13 cellular contexts compared by ENCODE assay signal in genomic region chr14:63752449-63753169, GRCh38. TPM values are rescaled to one million over a fixed set of nuclear protein-coding genes. Genes with fewer than 3 reads are reported as not detected.
DNase-seq lines count a peak whose midpoint lies in the region; ATAC-seq and TF ChIP-seq lines count a peak whose summit lies in the region.
"Had no signal": no experiment of that assay in that cellular context is flagged by ENCODE, and none has a peak within 500 bp of the region (broad histone marks: within the 10 kb centered on the region; RNA-seq: fewer than 3 reads in every experiment).

No MANE protein-coding gene starts in this region.

- POLR2A ChIA-PET in activated CD8-positive, alpha-beta T cell treated with anti-CD3 and anti-CD28 coated beads, Interleukin-2, amount 10 ng/mL, durations not matched to agents 7 days and 5 days (lab: Charles Lee), result no interaction called here

- DNase-seq in stimulated activated naive CD8-positive, alpha-beta T cell treated with anti-CD3 and anti-CD28 coated beads, Interleukin-15, Interleukin-2, amounts not matched to agents 100 U/mL and 50 U/mL, for 24 hours, result no peak
- DNase-seq in SIG-M5 (lab: John Stamatoyannopoulos, UW) (peak; percentile 13), fibroblast of the aortic adventitia (ENCODE audit: low read depth) (peak; percentile 25), right cardiac atrium (no peak)
- DNase-seq in activated CD8-positive, alpha-beta T cell treated with anti-CD3 and anti-CD28 coated beads, Interleukin-2, amount 10 ng/mL, durations not matched to agents 7 days and 5 days, result no peak
- DNase-seq in T-helper 2 cell treated with Interferon-gamma antibody and Interleukin-4, amounts not matched to agents 5 μg/mL and 100 μg/mL, for 36 hours (ENCODE audit: low spot score), result no peak
- DNase-seq: endodermal cell, NCI-H1417 treated with DMSO at 0.1 percent for 48 hours, testis had no signal

- H3K27ac Mint-ChIP-seq in stimulated activated naive CD8-positive, alpha-beta T cell treated with anti-CD3 and anti-CD28 coated beads, Interleukin-15, Interleukin-2, amounts not matched to agents 100 ng/mL and 50 ng/mL, for 24 hours, result peak overlapping the region; percentile 40
- no peak overlapping the region for H3K27ac Mint-ChIP-seq in activated CD8-positive, alpha-beta T cell treated with anti-CD3 and anti-CD28 coated beads, Interleukin-2, amount 10 ng/mL, durations not matched to agents 7 days and 5 days
- no peak overlapping the region for H3K27ac Mint-ChIP-seq in T-helper 2 cell treated with Interferon-gamma antibody and Interleukin-4, amounts not matched to agents 5 μg/mL and 100 μg/mL, for 36 hours
- H3K27ac Mint-ChIP-seq: activated naive CD4-positive, alpha-beta T cell treated with anti-CD3 and anti-CD28 coated beads, Interleukin-2, amount 50 U/mL, for 24 hours; endodermal cell; GM23338 had no signal

- H3K27ac ChIP-seq in right cardiac atrium (ENCODE audit: low read length), result no peak overlapping the region
- H3K27ac ChIP-seq: testis had no signal

- H3K4me3 ChIP-seq in fibroblast of the aortic adventitia (ENCODE audit: low read depth, low read length) (no peak overlapping the region), right cardiac atrium (ENCODE audit: low read length) (no peak overlapping the region)
- H3K4me3 ChIP-seq: GM23338, testis had no signal

- no peaks in the 10 kb centered on the region for H3K9me3 ChIP-seq in right cardiac atrium (ENCODE audit: control insufficient read depth, low read length)
- H3K9me3 ChIP-seq: testis had no signal

- H3K27me3 Mint-ChIP-seq in stimulated activated naive CD8-positive, alpha-beta T cell treated with anti-CD3 and anti-CD28 coated beads, Interleukin-15, Interleukin-2, amounts not matched to agents 100 ng/mL and 50 ng/mL, for 24 hours, result no peaks in the 10 kb centered on the region
- peaks cover 2% of the 10 kb centered on the region for H3K27me3 Mint-ChIP-seq in activated CD8-positive, alpha-beta T cell treated with anti-CD3 and anti-CD28 coated beads, Interleukin-2, amount 10 ng/mL, durations not matched to agents 7 days and 5 days (ENCODE audit: low read depth)
- no peaks in the 10 kb centered on the region for H3K27me3 Mint-ChIP-seq in T-helper 2 cell treated with Interferon-gamma antibody and Interleukin-4, amounts not matched to agents 5 μg/mL and 100 μg/mL, for 36 hours (ENCODE audit: low read depth)
- H3K27me3 Mint-ChIP-seq: activated naive CD4-positive, alpha-beta T cell treated with anti-CD3 and anti-CD28 coated beads, Interleukin-2, amount 50 U/mL, for 24 hours had no signal

- ATAC-seq in stimulated activated naive CD8-positive, alpha-beta T cell treated with anti-CD3 and anti-CD28 coated beads, Interleukin-15, Interleukin-2, amounts not matched to agents 100 U/mL and 50 U/mL, for 24 hours, result no peak
- no peak for ATAC-seq in activated CD8-positive, alpha-beta T cell treated with anti-CD3 and anti-CD28 coated beads, Interleukin-2, amount 10 ng/mL, durations not matched to agents 7 days and 5 days
- no peak for ATAC-seq in GM21576 (IDR thresholded peaks at IDR 0.05; ENCODE audit: unreplicated experiment)
- no peak for ATAC-seq in right cardiac atrium
- ATAC-seq: GM23338 had no signal

- H3K9me3 Mint-ChIP-seq in stimulated activated naive CD8-positive, alpha-beta T cell treated with anti-CD3 and anti-CD28 coated beads, Interleukin-15, Interleukin-2, amounts not matched to agents 100 ng/mL and 50 ng/mL, for 24 hours, result no peaks in the 10 kb centered on the region
- no peaks in the 10 kb centered on the region for H3K9me3 Mint-ChIP-seq in activated CD8-positive, alpha-beta T cell treated with anti-CD3 and anti-CD28 coated beads, Interleukin-2, amount 10 ng/mL, durations not matched to agents 7 days and 5 days (ENCODE audit: insufficient read depth)
- no peaks in the 10 kb centered on the region for H3K9me3 Mint-ChIP-seq in T-helper 2 cell treated with Interferon-gamma antibody and Interleukin-4, amounts not matched to agents 5 μg/mL and 100 μg/mL, for 36 hours
- H3K9me3 Mint-ChIP-seq: activated naive CD4-positive, alpha-beta T cell treated with anti-CD3 and anti-CD28 coated beads, Interleukin-2, amount 50 U/mL, for 24 hours had no signal

- no peaks in the 10 kb centered on the region for H3K4me1 ChIP-seq in right cardiac atrium (ENCODE audit: control insufficient read depth, insufficient read depth, low read length)
- H3K4me1 ChIP-seq: testis had no signal

- TF ChIP-seq CTCF in fibroblast of the aortic adventitia (IDR thresholded peaks at IDR 0.05; ENCODE audit: insufficient read depth, low read length), result no peak

- H3K27me3 ChIP-seq in right cardiac atrium (ENCODE audit: control insufficient read depth, insufficient read depth), result no peaks in the 10 kb centered on the region
- H3K27me3 ChIP-seq: testis had no signal

- CTCF ChIA-PET in activated CD8-positive, alpha-beta T cell treated with anti-CD3 and anti-CD28 coated beads, Interleukin-2, amount 10 ng/mL, durations not matched to agents 7 days and 5 days (lab: Charles Lee), result interaction anchor here (0.6 kb wide), 1 partner anchor 557 kb away, joined by 3 read pairs; no protein-coding TSS in a partner anchor

- no peak overlapping the region for H3K4me3 Mint-ChIP-seq in stimulated activated naive CD8-positive, alpha-beta T cell treated with anti-CD3 and anti-CD28 coated beads, Interleukin-15, Interleukin-2, amounts not matched to agents 100 ng/mL and 50 ng/mL, for 24 hours
- no peak overlapping the region for H3K4me3 Mint-ChIP-seq in activated CD8-positive, alpha-beta T cell treated with anti-CD3 and anti-CD28 coated beads, Interleukin-2, amount 10 ng/mL, durations not matched to agents 7 days and 5 days
- no peak overlapping the region for H3K4me3 Mint-ChIP-seq in T-helper 2 cell treated with Interferon-gamma antibody and Interleukin-4, amounts not matched to agents 5 μg/mL and 100 μg/mL, for 36 hours
- H3K4me3 Mint-ChIP-seq: activated naive CD4-positive, alpha-beta T cell treated with anti-CD3 and anti-CD28 coated beads, Interleukin-2, amount 50 U/mL, for 24 hours; endodermal cell; GM23338 had no signal

- intact Hi-C loops in right cardiac atrium (cut with DNase I), result no loop called here

- H3K4me1 Mint-ChIP-seq in stimulated activated naive CD8-positive, alpha-beta T cell treated with anti-CD3 and anti-CD28 coated beads, Interleukin-15, Interleukin-2, amounts not matched to agents 100 ng/mL and 50 ng/mL, for 24 hours (ENCODE audit: low read depth), result no peaks in the 10 kb centered on the region
- H3K4me1 Mint-ChIP-seq in activated CD8-positive, alpha-beta T cell treated with anti-CD3 and anti-CD28 coated beads, Interleukin-2, amount 10 ng/mL, durations not matched to agents 7 days and 5 days (ENCODE audit: low read depth), result peaks cover 5% of the 10 kb centered on the region
- H3K4me1 Mint-ChIP-seq in T-helper 2 cell treated with Interferon-gamma antibody and Interleukin-4, amounts not matched to agents 5 μg/mL and 100 μg/mL, for 36 hours (ENCODE audit: low read depth), result peaks cover 11% of the 10 kb centered on the region
- H3K4me1 Mint-ChIP-seq: activated naive CD4-positive, alpha-beta T cell treated with anti-CD3 and anti-CD28 coated beads, Interleukin-2, amount 50 U/mL, for 24 hours; GM23338 had no signal

- no peaks in the 10 kb centered on the region for H3K36me3 Mint-ChIP-seq in stimulated activated naive CD8-positive, alpha-beta T cell treated with anti-CD3 and anti-CD28 coated beads, Interleukin-15, Interleukin-2, amounts not matched to agents 100 ng/mL and 50 ng/mL, for 24 hours (ENCODE audit: low read depth)
- no peaks in the 10 kb centered on the region for H3K36me3 Mint-ChIP-seq in activated CD8-positive, alpha-beta T cell treated with anti-CD3 and anti-CD28 coated beads, Interleukin-2, amount 10 ng/mL, durations not matched to agents 7 days and 5 days (ENCODE audit: low read depth)
- no peaks in the 10 kb centered on the region for H3K36me3 Mint-ChIP-seq in T-helper 2 cell treated with Interferon-gamma antibody and Interleukin-4, amounts not matched to agents 5 μg/mL and 100 μg/mL, for 36 hours (ENCODE audit: low read depth)
- H3K36me3 Mint-ChIP-seq: activated naive CD4-positive, alpha-beta T cell treated with anti-CD3 and anti-CD28 coated beads, Interleukin-2, amount 50 U/mL, for 24 hours had no signal

- WGBS in right cardiac atrium, result 81% methylated on average over 6 of the region's 6 CpGs

RNA-seq across cellular contexts. Expression of gene SGPP1, which starts 24.7 kb away (rescaled TPM):
- total RNA-seq in fibroblast of the aortic adventitia (ENCODE audit: low replicate concordance), result 8.3 and 34.4 TPM in 2 replicates
- 10 to 100 TPM; 18.2 to 19.9 TPM for total RNA-seq in activated CD8-positive, alpha-beta T cell treated with anti-CD3 and anti-CD28 coated beads, Interleukin-2, amount 10 ng/mL, durations not matched to agents 7 days and 5 days
- 1 to 10 TPM; 7.5 to 9.1 (median 7.9) TPM for total RNA-seq in right cardiac atrium
- polyA plus RNA-seq in right cardiac atrium, result 5.4 TPM

Comparison
In these comparisons a context has a peak if more than half of its experiments do, and no peak if none do; other contexts are left out.
1. DNase-seq: peak in SIG-M5 (single experiment) and fibroblast of the aortic adventitia (single experiment); none in stimulated activated naive CD8-positive, alpha-beta T cell treated with anti-CD3 and anti-CD28 coated beads, Interleukin-15, Interleukin-2, amounts not matched to agents 100 U/mL and 50 U/mL, for 24 hours (single experiment), activated CD8-positive, alpha-beta T cell treated with anti-CD3 and anti-CD28 coated beads, Interleukin-2, amount 10 ng/mL, durations not matched to agents 7 days and 5 days (single experiment), T-helper 2 cell treated with Interferon-gamma antibody and Interleukin-4, amounts not matched to agents 5 μg/mL and 100 μg/mL, for 36 hours (single experiment) and right cardiac atrium (0 of 3).